ENCODE assay signal across 8 cellular contexts in genomic region chr5:151772868-151773561, GRCh38. TPM values are rescaled to one million over a fixed set of nuclear protein-coding genes. Genes with fewer than 3 reads are reported as not detected.
DNase-seq lines count a peak whose midpoint lies in the region; ATAC-seq, FAIRE-seq and TF ChIP-seq lines count a peak whose summit lies in the region.

No MANE protein-coding gene starts in this region.

- peak overlapping the region; percentile 82 for H3K4me3 ChIP-seq in LNCaP clone FGC (ENCODE audit: low read depth, low read length)
- peak overlapping the region; percentile 65 to 92 (median 92) for H3K4me3 ChIP-seq in breast epithelium

- POLR2A ChIA-PET in GM10248 (lab: Yijun Ruan, JAX) = interaction anchor here (0.7 to 3.1 kb wide), 3 partner anchors 15 to 113 kb away, joined by 3 to 18 read pairs (median 3); partner anchors contain the start of gene ATOX1

- TF ChIP-seq POLR2A in breast epithelium (IDR thresholded peaks at IDR 0.05) = no peak
- TF ChIP-seq POLR2A in GM18505 (IDR thresholded peaks at IDR 0.05; ENCODE audit: borderline replicate concordance, extremely low read depth, insufficient read depth, insufficient read length) = no peak

- CTCF ChIA-PET in GM10248 (lab: Yijun Ruan, JAX) = interaction anchor here (2.1 to 11.9 kb wide), 9 partner anchors 9 to 370 kb away, joined by 5 to 155 read pairs (median 9); partner anchors contain the start of gene ATOX1

- TF ChIP-seq CTCF in LNCaP clone FGC (IDR thresholded peaks at IDR 0.05; ENCODE audit: control insufficient read depth, extremely low read depth, insufficient read depth) = no peak
- TF ChIP-seq CTCF in breast epithelium (IDR thresholded peaks at IDR 0.05) = no peak
- TF ChIP-seq CTCF in GM10248 (IDR thresholded peaks at IDR 0.05; ENCODE audit: control extremely low read depth, extremely low read depth, low read depth, missing control alignments) = no peak

- peak overlapping the region; percentile 95 to 97 for H3K27ac ChIP-seq in breast epithelium

- no peaks in the 10 kb centered on the region for H3K27me3 ChIP-seq in breast epithelium

- no peak for FAIRE-seq in urothelium cell line (lab: Jason Lieb, UNC)

- ATAC-seq in GM18505 (IDR thresholded peaks at IDR 0.05; ENCODE audit: unreplicated experiment) = no peak
- no peak for ATAC-seq in HG02588 (IDR thresholded peaks at IDR 0.05; ENCODE audit: unreplicated experiment)

- H3K9me3 ChIP-seq in ES-I3 (ENCODE audit: control insufficient read depth, insufficient read depth, low read length) (no peaks in the 10 kb centered on the region), breast epithelium (no peaks in the 10 kb centered on the region)

- intact Hi-C loops in breast epithelium (cut with DNase I; ENCODE audit: low total_unique reads) = no loop called here

- H3K36me3 ChIP-seq in ES-I3 (ENCODE audit: insufficient read depth, low read length) (peaks cover 11% of the 10 kb centered on the region; the same call in 1 of the 2 replicates), breast epithelium (no peaks in the 10 kb centered on the region)

- peak overlapping the region; percentile 82 for H3K9ac ChIP-seq in ES-I3 (ENCODE audit: low read depth, low read length)

- H3K4me1 ChIP-seq in ES-I3 (ENCODE audit: insufficient read depth, low read length) (peaks cover 12% of the 10 kb centered on the region; the same call in 1 of the 2 replicates), breast epithelium (peaks cover 3 to 16% of the 10 kb centered on the region in 2 donors)

- no peak for DNase-seq in LNCaP clone FGC (ENCODE audit: low read depth)
- no peak for DNase-seq in breast epithelium (ENCODE audit: low spot score in 2 of 2)
- DNase-seq in lung microvascular endothelial cell (ENCODE audit: low read depth in 2 of 2) = peak; percentile 43 to 56
- DNase-seq in urothelium cell line (ENCODE audit: low spot score) = peak; percentile 9
- no peak for DNase-seq in GM10248 (ENCODE audit: extremely low spot score)

RNA-seq across cellular contexts. Expression of gene G3BP1, which starts 1.3 kb away (rescaled TPM):
- total RNA-seq in breast epithelium = 100 to 1,000 TPM in 2 of 3 donors, 10 to 100 TPM in 1; 98.6 to 128 (median 107) TPM
- total RNA-seq in lung microvascular endothelial cell = 99.2 and 158 TPM in 2 replicates

RNA-seq across cellular contexts. Expression of gene ATOX1, which starts 14.6 kb away (rescaled TPM):
- total RNA-seq in breast epithelium (100 to 1,000 TPM; 119 to 138 (median 120) TPM), lung microvascular endothelial cell (57.8 and 64.1 TPM in 2 replicates)

Comparison
In these comparisons a context has a peak if more than half of its experiments do, and no peak if none do; other contexts are left out.
1. DNase-seq: peak in lung microvascular endothelial cell (2 of 2) and urothelium cell line (single experiment); none in LNCaP clone FGC (single experiment), breast epithelium (0 of 2) and GM10248 (single experiment).